Comparison of ENCODE assay signal across 8 cellular contexts in genomic region chr9:121599186-121599871, GRCh38. TPM values are rescaled to one million over a fixed set of nuclear protein-coding genes. Genes with fewer than 3 reads are reported as not detected.
DNase-seq lines count a peak whose midpoint lies in the region; ATAC-seq and TF ChIP-seq lines count a peak whose summit lies in the region.

No MANE protein-coding gene starts in this region.

- H3K36me3 ChIP-seq in left lung (no peaks in the 10 kb centered on the region), tibial nerve (no peaks in the 10 kb centered on the region)

- H3K4me1 ChIP-seq in left lung (peaks cover 16 to 40% of the 10 kb centered on the region in 2 donors), tibial nerve (peaks cover 0 to 36% (median 6%) of the 10 kb centered on the region in 4 donors)

- 2 to 3% methylated on average over 18 to 28 of the region's 80 CpGs for WGBS in tibial nerve, 2 donors

- TF ChIP-seq CTCF in choroid plexus epithelial cell (conservative IDR thresholded peaks at IDR 0.05; ENCODE audit: low read depth, low read length) (no peak), left lung (IDR thresholded peaks at IDR 0.05) (no peak), tibial nerve (IDR thresholded peaks at IDR 0.05) (no peak)

- peaks cover 14% of the 10 kb centered on the region for H3K4me1 Mint-ChIP-seq in stimulated activated naive CD8-positive, alpha-beta T cell treated with anti-CD3 and anti-CD28 coated beads, Interleukin-15, amount 100 ng/mL, for 72 hours

- peak overlapping the region; percentile 28 for H3K4me3 ChIP-seq in choroid plexus epithelial cell (ENCODE audit: low read depth, low read length)
- H3K4me3 ChIP-seq in left lung: peak overlapping the region; percentile 48 to 60
- H3K4me3 ChIP-seq in tibial nerve: peak overlapping the region; percentile 33 to 64 (median 46)

- ATAC-seq in stimulated activated naive CD8-positive, alpha-beta T cell treated with anti-CD3 and anti-CD28 coated beads, Interleukin-15, amount 100 ng/mL, for 72 hours: peak; percentile 26
- ATAC-seq in stimulated activated naive CD8-positive, alpha-beta T cell treated with anti-CD3 and anti-CD28 coated beads, Interleukin-15, Interleukin-2, amounts not matched to agents 100 U/mL and 50 U/mL, for 24 hours: no peak
- ATAC-seq in left lung: peak; percentile 93

- TF ChIP-seq EP300 in tibial nerve (IDR thresholded peaks at IDR 0.05): no peak

- no peak for DNase-seq in stimulated activated naive CD8-positive, alpha-beta T cell treated with anti-CD3 and anti-CD28 coated beads, Interleukin-15, amount 100 ng/mL, for 72 hours
- DNase-seq in stimulated activated naive CD8-positive, alpha-beta T cell treated with anti-CD3 and anti-CD28 coated beads, Interleukin-15, Interleukin-2, amounts not matched to agents 100 U/mL and 50 U/mL, for 24 hours: no peak
- DNase-seq in choroid plexus epithelial cell (ENCODE audit: low read depth): no peak
- DNase-seq in left lung: peak; percentile 86 to 93
- DNase-seq in tibial nerve (ENCODE audit: low spot score in 2 of 2): peak in 1 of 2 donors; percentile 22
- DNase-seq in NOMO-1 treated with DMSO at 0.1 percent for 48 hours (lab: John Stamatoyannopoulos, UW; ENCODE audit: unreplicated experiment): no peak
- DNase-seq in DMS79 (lab: John Stamatoyannopoulos, UW): no peak
- DNase-seq in AML-193 (lab: John Stamatoyannopoulos, UW): no peak

- H3K27ac ChIP-seq in left lung (peak overlapping the region; percentile 63 to 79), tibial nerve (peak overlapping the region in 1 of 4 donors; percentile 48)

- intact Hi-C loops in left lung (cut with DNase I): no loop called here

- H3K27me3 ChIP-seq in left lung (peaks cover 9 to 53% of the 10 kb centered on the region in 2 donors), tibial nerve (peaks cover 0 to 35% of the 10 kb centered on the region in 2 donors)

- peaks cover 0 to 12% of the 10 kb centered on the region in 2 donors for H3K9me3 Mint-ChIP-seq in stimulated activated naive CD8-positive, alpha-beta T cell treated with anti-CD3 and anti-CD28 coated beads, Interleukin-15, amount 100 ng/mL, for 72 hours

- no peaks in the 10 kb centered on the region for H3K9me3 ChIP-seq in left lung
- peaks cover 0 to 15% (median 0%) of the 10 kb centered on the region in 4 donors for H3K9me3 ChIP-seq in tibial nerve

- peaks cover 90% of the 10 kb centered on the region for H3K27me3 Mint-ChIP-seq in stimulated activated naive CD8-positive, alpha-beta T cell treated with anti-CD3 and anti-CD28 coated beads, Interleukin-15, amount 100 ng/mL, for 72 hours

- H3K27ac Mint-ChIP-seq in stimulated activated naive CD8-positive, alpha-beta T cell treated with anti-CD3 and anti-CD28 coated beads, Interleukin-15, amount 100 ng/mL, for 72 hours: no peak overlapping the region

- peak overlapping the region; percentile 21 to 32 for H3K4me3 Mint-ChIP-seq in stimulated activated naive CD8-positive, alpha-beta T cell treated with anti-CD3 and anti-CD28 coated beads, Interleukin-15, amount 100 ng/mL, for 72 hours

- TF ChIP-seq POLR2A in tibial nerve (IDR thresholded peaks at IDR 0.05): no peak

RNA-seq across cellular contexts. Expression of gene DAB2IP, which starts 52.1 kb away (rescaled TPM):
- 10 to 100 TPM; 50.3 to 53.4 TPM for total RNA-seq in left lung
- total RNA-seq in tibial nerve: 10 to 100 TPM; 35.2 to 56.4 (median 51.4) TPM

Comparison
In these comparisons a context has a peak if more than half of its experiments do, and no peak if none do; other contexts are left out.
1. DNase-seq: peak in left lung (2 of 2); none in stimulated activated naive CD8-positive, alpha-beta T cell treated with anti-CD3 and anti-CD28 coated beads, Interleukin-15, amount 100 ng/mL, for 72 hours (0 of 2), stimulated activated naive CD8-positive, alpha-beta T cell treated with anti-CD3 and anti-CD28 coated beads, Interleukin-15, Interleukin-2, amounts not matched to agents 100 U/mL and 50 U/mL, for 24 hours (single experiment), choroid plexus epithelial cell (single experiment), NOMO-1 treated with DMSO at 0.1 percent for 48 hours (single experiment), DMS79 (single experiment) and AML-193 (0 of 2).
2. Peak in every context shown above with its lines, with median percentiles within 50 percentile points of each other: H3K4me3 ChIP-seq.